ENCODE assay signal across 33 cellular contexts in the genomic region with DNA sequence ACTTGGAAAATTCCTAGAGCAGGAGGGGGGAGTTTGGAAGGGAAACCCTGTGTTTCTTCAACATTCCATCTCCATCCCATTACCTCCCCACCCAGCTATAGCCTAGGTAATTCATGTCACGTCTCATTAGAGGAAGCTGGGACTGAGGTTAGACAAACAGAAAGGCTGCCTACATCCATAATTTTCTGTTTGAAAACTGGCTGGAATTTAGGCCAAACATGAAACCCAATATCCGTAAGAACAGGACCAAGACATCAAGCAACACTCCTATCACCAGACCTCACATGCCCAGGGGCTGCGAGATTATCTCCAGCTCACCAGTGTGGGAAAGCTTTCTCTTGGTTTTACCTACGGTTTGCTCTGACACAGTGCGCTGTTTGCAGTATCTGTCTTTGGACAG.
"Had no signal": no experiment of that assay in that cellular context is flagged by ENCODE, and none has a peak within 500 bp of the region (broad histone marks: within the 10 kb centered on the region; RNA-seq: fewer than 3 reads in every experiment).

No MANE protein-coding gene starts in this region.

- H3K27ac ChIP-seq: Peyer's patch, RWPE1 had no signal

- H3K9me3 ChIP-seq: Peyer's patch had no signal

- DNase-seq: activated CD4-positive, alpha-beta memory T cell treated with anti-CD3 and anti-CD28 coated beads for 36 hours; activated CD4-positive, alpha-beta T cell treated with anti-CD3 and anti-CD28 coated beads for 36 hours; activated CD4-positive, alpha-beta T cell treated with anti-CD3 and anti-CD28 coated beads, Interleukin-2, amount 50 U/mL, for 1 hour; activated CD8-positive, alpha-beta memory T cell treated with anti-CD3 and anti-CD28 coated beads, Interleukin-2, amount 50 U/mL, for 4 hours; activated effector memory CD4-positive, alpha-beta T cell treated with Interleukin-2 at 50 U/mL for 16 hours; activated naive CD4-positive, alpha-beta T cell treated with anti-CD3 and anti-CD28 coated beads, Interleukin-2, amount 10 ng/mL, durations not matched to agents 7 days and 5 days; activated naive CD8-positive, alpha-beta T cell treated with anti-CD3 and anti-CD28 coated beads, Interleukin-2, amount 50 U/mL, for 24 hours; activated T-cell treated with anti-CD3 and anti-CD28 coated beads for 4 hours; activated T-cell treated with anti-CD3 and anti-CD28 coated beads, Interleukin-2, amount 50 U/mL, for 48 hours; anterior cingulate cortex; caudate nucleus; Karpas-422; KBM-7; NCI-H1105; NCI-H1436; NCI-H1694; NCI-H1930; NCI-H2081 treated with DMSO at 0.1 percent for 48 hours; NCI-H226; NCI-H446 treated with DMSO at 0.1 percent for 48 hours; NCI-H524; Peyer's patch; SIG-M5 had no signal

- H3K36me3 ChIP-seq: Peyer's patch had no signal

- H3K27me3 Mint-ChIP-seq: brain had no signal

- H3K4me3 ChIP-seq: Peyer's patch had no signal

- H3K27me3 ChIP-seq: Peyer's patch had no signal

- FAIRE-seq: bronchial epithelial cell, TTC549 had no signal

- ATAC-seq: activated CD4-positive, alpha-beta T cell treated with anti-CD3 and anti-CD28 coated beads for 36 hours; activated CD4-positive, CD25-positive, alpha-beta regulatory T cell treated with anti-CD3 and anti-CD28 coated beads, Interleukin-2, amount 50 U/mL, for 24 hours; activated naive CD8-positive, alpha-beta T cell treated with anti-CD3 and anti-CD28 coated beads, Interleukin-2, amount 50 U/mL, for 24 hours; Right ventricle myocardium inferior; WTC11 had no signal

- H3K27ac Mint-ChIP-seq: activated CD4-positive, alpha-beta memory T cell treated with anti-CD3 and anti-CD28 coated beads for 36 hours; activated CD4-positive, alpha-beta T cell treated with anti-CD3 and anti-CD28 coated beads for 36 hours; activated naive CD4-positive, alpha-beta T cell treated with anti-CD3 and anti-CD28 coated beads, Interleukin-2, amount 10 ng/mL, durations not matched to agents 7 days and 5 days; activated naive CD8-positive, alpha-beta T cell; activated naive CD8-positive, alpha-beta T cell treated with anti-CD3 and anti-CD28 coated beads, Interleukin-2, amount 50 U/mL, for 24 hours; T-helper 1 cell treated with Interleukin-12 subunit alpha and Interleukin-12 subunit beta and Interleukin-4 antibody, amounts not matched to agents 30 μg/mL and 1 μg/mL, for 36 hours; T-helper 2 cell treated with Interferon-gamma antibody and Interleukin-4, amounts not matched to agents 5 μg/mL and 100 μg/mL, for 36 hours had no signal

- H3K4me3 Mint-ChIP-seq: activated CD4-positive, alpha-beta memory T cell treated with anti-CD3 and anti-CD28 coated beads for 36 hours; activated CD4-positive, alpha-beta T cell treated with anti-CD3 and anti-CD28 coated beads for 36 hours; activated naive CD4-positive, alpha-beta T cell treated with anti-CD3 and anti-CD28 coated beads, Interleukin-2, amount 10 ng/mL, durations not matched to agents 7 days and 5 days; activated naive CD8-positive, alpha-beta T cell; activated naive CD8-positive, alpha-beta T cell treated with anti-CD3 and anti-CD28 coated beads, Interleukin-2, amount 50 U/mL, for 24 hours; brain; T-helper 1 cell treated with Interleukin-12 subunit alpha and Interleukin-12 subunit beta and Interleukin-4 antibody, amounts not matched to agents 30 μg/mL and 1 μg/mL, for 36 hours; T-helper 2 cell treated with Interferon-gamma antibody and Interleukin-4, amounts not matched to agents 5 μg/mL and 100 μg/mL, for 36 hours; WTC11 had no signal
